ENCODE assay signal across 8 cellular contexts in genomic region chr15:67109141-67110034, GRCh38. TPM values are rescaled to one million over a fixed set of nuclear protein-coding genes. Genes with fewer than 3 reads are reported as not detected.
DNase-seq lines count a peak whose midpoint lies in the region; ATAC-seq and TF ChIP-seq lines count a peak whose summit lies in the region.

No MANE protein-coding gene starts in this region.

- H3K9me3 Mint-ChIP-seq in mesothelial cell of epicardium: peaks cover 9% of the 10 kb centered on the region

- H3K27ac Mint-ChIP-seq in mesothelial cell of epicardium: peak overlapping the region; percentile 91

- peak; percentile 93 for TF ChIP-seq EP300 in Ishikawa (IDR thresholded peaks at IDR 0.05; ENCODE audit: borderline replicate concordance)

- H3K27me3 ChIP-seq in brain microvascular endothelial cell (replicated peaks): no peaks in the 10 kb centered on the region

- H3K4me1 Mint-ChIP-seq in mesothelial cell of epicardium: peaks cover 60% of the 10 kb centered on the region

- ATAC-seq in GM19395 (IDR thresholded peaks at IDR 0.05; ENCODE audit: unreplicated experiment): peak; percentile 60
- ATAC-seq in GM18870 (IDR thresholded peaks at IDR 0.05; ENCODE audit: unreplicated experiment): no peak

- in situ Hi-C loops in brain microvascular endothelial cell (cut with HindIII; ENCODE audit: low pct_ligation_motif_present, low sequenced_read_pairs): no loop called here

- no peak overlapping the region for H3K4me3 ChIP-seq in brain microvascular endothelial cell (ENCODE audit: low read depth, low read length)

- peak; percentile 79 for DNase-seq in AG08395 (ENCODE audit: low spot score)
- DNase-seq in brain microvascular endothelial cell: peak; percentile 98
- DNase-seq in mesothelial cell of epicardium (ENCODE audit: low spot score in 2 of 2, unreplicated experiment in 2 of 2): no peak
- no peak for DNase-seq in NCI-H2107 treated with DMSO at 0.1 percent for 48 hours (lab: John Stamatoyannopoulos, UW; ENCODE audit: unreplicated experiment)
- no peak for DNase-seq in stimulated activated CD4-positive, alpha-beta T cell treated with anti-CD3 and anti-CD28 coated beads, Interleukin-4, amount 100 ng/mL, for 4 hours

- H3K36me3 ChIP-seq in brain microvascular endothelial cell (replicated peaks): peaks cover 24% of the 10 kb centered on the region

- TF ChIP-seq RAD21 in Ishikawa (IDR thresholded peaks at IDR 0.05; ENCODE audit: low read depth): peak; percentile 7; the same call in 1 of the 2 replicates

- H3K36me3 Mint-ChIP-seq in mesothelial cell of epicardium: peaks cover 14% of the 10 kb centered on the region

- H3K27me3 Mint-ChIP-seq in mesothelial cell of epicardium (ENCODE audit: low read depth): no peaks in the 10 kb centered on the region

- peak overlapping the region; percentile 99 for H3K27ac ChIP-seq in brain microvascular endothelial cell

- TF ChIP-seq CTCF in brain microvascular endothelial cell (IDR thresholded peaks at IDR 0.05; ENCODE audit: low read depth, low read length, missing control alignments) (no peak), mesothelial cell of epicardium (IDR thresholded peaks at IDR 0.05; ENCODE audit: unreplicated experiment) (no peak)

- no peak overlapping the region for H3K4me3 Mint-ChIP-seq in mesothelial cell of epicardium

TF ChIP-seq in Ishikawa, 13 proteins besides CTCF, POLR2A, EP300 and RAD21:
- peak; percentile 91 for TF ChIP-seq FOXM1 (IDR thresholded peaks at IDR 0.05; ENCODE audit: borderline replicate concordance, low read depth)
- peak; percentile 97 for TF ChIP-seq CEBPB (IDR thresholded peaks at IDR 0.05)
- no peak for TF ChIP-seq CREB1 (IDR thresholded peaks at IDR 0.05; ENCODE audit: low read depth)
- peak; percentile 55 for TF ChIP-seq USF1 (IDR thresholded peaks at IDR 0.05)
- peak; percentile 25; the same call in 1 of the 2 replicates for TF ChIP-seq EGR1 (IDR thresholded peaks at IDR 0.05)
- 0 out of 2 replicates have a peak, but pooled peaks have one; percentile 57 for TF ChIP-seq ZBTB7A (IDR thresholded peaks at IDR 0.05; ENCODE audit: low read depth)
- peak; percentile 56; the same call in 1 of the 2 replicates for TF ChIP-seq YY1 (IDR thresholded peaks at IDR 0.05; ENCODE audit: low read depth)
- TF ChIP-seq NFIC (IDR thresholded peaks at IDR 0.05): peak; percentile 89
- TF ChIP-seq MAX (IDR thresholded peaks at IDR 0.05): peak; percentile 78
- peak; percentile 92 for TF ChIP-seq TEAD4 (IDR thresholded peaks at IDR 0.05)
- peak; percentile 96 for TF ChIP-seq TCF12 (IDR thresholded peaks at IDR 0.05; ENCODE audit: low read depth)
- TF ChIP-seq REST (IDR thresholded peaks at IDR 0.05; ENCODE audit: low read depth): no peak
- TF ChIP-seq TAF1 (IDR thresholded peaks at IDR 0.05; ENCODE audit: low read depth): no peak

RNA-seq across cellular contexts. Expression of gene SMAD3, which starts 44.0 kb away (rescaled TPM):
- total RNA-seq in mesothelial cell of epicardium: 89.9 to 96.2 TPM (median 90.7 TPM) in 3 replicates

Comparison
In these comparisons a context has a peak if more than half of its experiments do, and no peak if none do; other contexts are left out.
1. DNase-seq: peak in AG08395 (single experiment) and brain microvascular endothelial cell (single experiment); none in mesothelial cell of epicardium (0 of 2), NCI-H2107 treated with DMSO at 0.1 percent for 48 hours (single experiment) and stimulated activated CD4-positive, alpha-beta T cell treated with anti-CD3 and anti-CD28 coated beads, Interleukin-4, amount 100 ng/mL, for 4 hours (0 of 2).